ENCODE assay signal across 23 cellular contexts in the genomic region with DNA sequence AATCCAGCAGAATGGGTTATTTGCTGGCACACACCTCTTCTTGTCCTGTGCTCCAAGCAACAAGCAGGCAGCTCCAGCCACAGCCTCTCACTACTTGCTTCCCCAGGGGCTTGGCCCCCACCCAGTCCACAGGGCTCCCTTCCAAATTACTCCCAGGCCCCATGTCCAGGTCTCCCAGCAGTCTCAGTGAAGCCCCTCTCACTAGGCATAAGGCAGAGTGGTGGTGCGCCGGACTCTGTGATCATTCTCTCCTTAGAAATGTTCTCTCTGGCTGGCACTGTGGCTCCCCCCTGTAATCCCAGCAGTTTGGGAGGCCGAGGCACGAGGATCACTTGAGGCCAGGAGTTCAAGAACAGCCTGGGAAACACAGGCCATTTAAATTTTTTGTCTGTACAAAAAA. TPM values are rescaled to one million over a fixed set of nuclear protein-coding genes. Genes with fewer than 3 reads are reported as not detected.
DNase-seq lines count a peak whose midpoint lies in the region; ATAC-seq and TF ChIP-seq lines count a peak whose summit lies in the region.
"Had no signal": no experiment of that assay in that cellular context is flagged by ENCODE, and none has a peak within 500 bp of the region (broad histone marks: within the 10 kb centered on the region; RNA-seq: fewer than 3 reads in every experiment).

No MANE protein-coding gene starts in this region.

- DNase-seq in MM.1S (no peak), spleen (peak; percentile 37), NCI-H345 (lab: John Stamatoyannopoulos, UW) (no peak)
- no peak for DNase-seq in activated CD8-positive, alpha-beta memory T cell treated with anti-CD3 and anti-CD28 coated beads, Interleukin-2, amount 10 ng/mL, durations not matched to agents 7 days and 5 days
- DNase-seq: CD4-positive, alpha-beta T cell; COR-L47; IMR-90; Kasumi-1; NCI-H1417; NCI-H187 treated with DMSO at 0.1 percent for 48 hours; NCI-H510A treated with DMSO at 0.1 percent for 48 hours; NCI-H774; SJCRH30 had no signal

- intact Hi-C loops in spleen (cut with DNase I; ENCODE audit: low total_unique reads) = no loop called here

- H3K9me3 Mint-ChIP-seq in activated CD8-positive, alpha-beta memory T cell treated with anti-CD3 and anti-CD28 coated beads, Interleukin-2, amount 10 ng/mL, durations not matched to agents 7 days and 5 days (ENCODE audit: low read depth) = no peaks in the 10 kb centered on the region
- H3K9me3 Mint-ChIP-seq: CD4-positive, alpha-beta T cell; GM23338 had no signal

- CTCF ChIA-PET in activated CD8-positive, alpha-beta memory T cell treated with anti-CD3 and anti-CD28 coated beads, Interleukin-2, amount 10 ng/mL, durations not matched to agents 7 days and 5 days (lab: Charles Lee) = interaction anchor here (2.0 kb wide), 1 partner anchor 97 kb away, joined by 6 read pairs; no protein-coding TSS in a partner anchor

- H3K36me3 ChIP-seq in BLaER1 treated with 17β-estradiol and CSF1 and Interleukin-3, amounts not matched to agents 10 nM and 100 nM = no peaks in the 10 kb centered on the region
- H3K36me3 ChIP-seq in MM.1S (replicated peaks; ENCODE audit: insufficient read depth, low read length) = no peaks in the 10 kb centered on the region
- no peaks in the 10 kb centered on the region for H3K36me3 ChIP-seq in spleen
- H3K36me3 ChIP-seq: Peyer's patch, SJCRH30 had no signal

- no peak overlapping the region for H3K27ac ChIP-seq in BLaER1 treated with 17β-estradiol and CSF1 and Interleukin-3, amounts not matched to agents 10 nM and 100 nM
- H3K27ac ChIP-seq in MM.1S (ENCODE audit: low read length) (peak overlapping the region; percentile 92; the same call in 1 of the 2 replicates), cingulate gyrus (ENCODE audit: low read depth, low read length) (peak overlapping the region; percentile 21), spleen (no peak overlapping the region)
- H3K27ac ChIP-seq: SJCRH30 had no signal

- peaks cover 36% of the 10 kb centered on the region for H3F3A ChIP-seq in MM.1S (ENCODE audit: insufficient read depth, low read length)

- peaks cover 0 to 14% (median 0%) of the 10 kb centered on the region in 11 experiments; a peak in 1 of 22 replicates for H4K20me1 ChIP-seq in BLaER1 treated with 17β-estradiol and CSF1 and Interleukin-3, amounts not matched to agents 10 nM and 100 nM
- no peaks in the 10 kb centered on the region for H4K20me1 ChIP-seq in MM.1S (ENCODE audit: insufficient read depth, low read length)

- WGBS in spleen, 5 donors = 82 to 95% (median 91%) methylated on average over 4 of the region's 4 CpGs

- peaks cover 36% of the 10 kb centered on the region for H3K27me3 Mint-ChIP-seq in activated CD8-positive, alpha-beta memory T cell treated with anti-CD3 and anti-CD28 coated beads, Interleukin-2, amount 10 ng/mL, durations not matched to agents 7 days and 5 days

- H3K9me2 ChIP-seq in MM.1S (replicated peaks; ENCODE audit: insufficient read depth, low read length) = no peaks in the 10 kb centered on the region

- H3K9me3 ChIP-seq in BLaER1 treated with 17β-estradiol and CSF1 and Interleukin-3, amounts not matched to agents 10 nM and 100 nM (replicated peaks in 1 of 11) = peaks cover 0 to 14% (median 0%) of the 10 kb centered on the region in 11 experiments; a peak in 6 of 22 replicates
- H3K9me3 ChIP-seq in MM.1S (replicated peaks; ENCODE audit: insufficient read depth, low read length) (no peaks in the 10 kb centered on the region), spleen (no peaks in the 10 kb centered on the region)
- H3K9me3 ChIP-seq: Peyer's patch, SJCRH30 had no signal

- peak overlapping the region in 6 of 11 experiments; percentile 48 to 60 (median 51); a peak in 6 of 22 replicates for H3K4me2 ChIP-seq in BLaER1 treated with 17β-estradiol and CSF1 and Interleukin-3, amounts not matched to agents 10 nM and 100 nM
- H3K4me2 ChIP-seq in MM.1S (ENCODE audit: low read depth, low read length) = peak overlapping the region; percentile 56; the same call in 1 of the 2 replicates
- H3K4me2 ChIP-seq: GM23338 had no signal

- H3K27ac Mint-ChIP-seq in activated CD8-positive, alpha-beta memory T cell treated with anti-CD3 and anti-CD28 coated beads, Interleukin-2, amount 10 ng/mL, durations not matched to agents 7 days and 5 days = no peak overlapping the region
- H3K27ac Mint-ChIP-seq: CD4-positive, alpha-beta T cell; GM23338 had no signal

- TF ChIP-seq CTCF in MM.1S (IDR thresholded peaks at IDR 0.05; ENCODE audit: low read length) (no peak), spleen (IDR thresholded peaks at IDR 0.05 in 8 of 11, conservative IDR thresholded peaks at IDR 0.05 in 3 of 11) (no peak)

- H3K9ac ChIP-seq in BLaER1 treated with 17β-estradiol and CSF1 and Interleukin-3, amounts not matched to agents 10 nM and 100 nM = no peak overlapping the region
- H3K9ac ChIP-seq in MM.1S (ENCODE audit: low read length) = no peak overlapping the region

- H3K4me1 Mint-ChIP-seq in activated CD8-positive, alpha-beta memory T cell treated with anti-CD3 and anti-CD28 coated beads, Interleukin-2, amount 10 ng/mL, durations not matched to agents 7 days and 5 days = peaks cover 41% of the 10 kb centered on the region

- H3K36me3 Mint-ChIP-seq in activated CD8-positive, alpha-beta memory T cell treated with anti-CD3 and anti-CD28 coated beads, Interleukin-2, amount 10 ng/mL, durations not matched to agents 7 days and 5 days = peaks cover 1% of the 10 kb centered on the region

- H3K4me3 ChIP-seq in BLaER1 treated with 17β-estradiol and CSF1 and Interleukin-3, amounts not matched to agents 10 nM and 100 nM = no peak overlapping the region
- H3K4me3 ChIP-seq in MM.1S (ENCODE audit: low read length) (no peak overlapping the region), spleen (no peak overlapping the region)
- H3K4me3 ChIP-seq: GM23338, Peyer's patch, SJCRH30 had no signal

- H3K4me3 Mint-ChIP-seq in activated CD8-positive, alpha-beta memory T cell treated with anti-CD3 and anti-CD28 coated beads, Interleukin-2, amount 10 ng/mL, durations not matched to agents 7 days and 5 days = no peak overlapping the region
- H3K4me3 Mint-ChIP-seq: CD4-positive, alpha-beta T cell; GM23338 had no signal

- H3K27me3 ChIP-seq in BLaER1 treated with 17β-estradiol and CSF1 and Interleukin-3, amounts not matched to agents 10 nM and 100 nM = no peaks in the 10 kb centered on the region
- no peaks in the 10 kb centered on the region for H3K27me3 ChIP-seq in MM.1S (replicated peaks; ENCODE audit: insufficient read depth, low read length)
- peaks cover 0 to 6% (median 0%) of the 10 kb centered on the region in 7 donors for H3K27me3 ChIP-seq in spleen (replicated peaks in 1 of 7)
- H3K27me3 ChIP-seq: Peyer's patch had no signal

- no peak for TF ChIP-seq POLR2A in spleen (IDR thresholded peaks at IDR 0.05)

- peaks cover 39 to 56% (median 48%) of the 10 kb centered on the region in 10 experiments for H3K4me1 ChIP-seq in BLaER1 treated with 17β-estradiol and CSF1 and Interleukin-3, amounts not matched to agents 10 nM and 100 nM
- peaks cover 56% of the 10 kb centered on the region for H3K4me1 ChIP-seq in MM.1S (ENCODE audit: low read length)
- H3K4me1 ChIP-seq in spleen = peaks cover 12 to 57% (median 35%) of the 10 kb centered on the region in 6 donors
- H3K4me1 ChIP-seq: SJCRH30 had no signal

- peaks cover 11% of the 10 kb centered on the region for H3K79me2 ChIP-seq in MM.1S (ENCODE audit: low read length)

- H2AFZ ChIP-seq in MM.1S (ENCODE audit: low read length) = no peak overlapping the region
- H2AFZ ChIP-seq: GM23338 had no signal

- no peak for ATAC-seq in HG02678 (IDR thresholded peaks at IDR 0.05; ENCODE audit: unreplicated experiment)
- ATAC-seq in activated CD8-positive, alpha-beta memory T cell treated with anti-CD3 and anti-CD28 coated beads, Interleukin-2, amount 10 ng/mL, durations not matched to agents 7 days and 5 days = no peak
- ATAC-seq: GM23338, HCT116 had no signal

RNA-seq across cellular contexts. Expression of gene ITM2C, which starts 26.0 kb away (rescaled TPM):
- 100 to 1,000 TPM in 2 of 7 donors, 10 to 100 TPM in 5; 58.5 to 150 (median 87.6) TPM for total RNA-seq in spleen
- 100 to 1,000 TPM in 2 of 3 donors, 10 to 100 TPM in 1; 97.5 to 148 (median 108) TPM for polyA plus RNA-seq in spleen
- 100 to 1,000 TPM in 1 of 2 experiments, 10 to 100 TPM in 1; 65.1 to 115 TPM for total RNA-seq in activated CD8-positive, alpha-beta memory T cell treated with anti-CD3 and anti-CD28 coated beads, Interleukin-2, amount 10 ng/mL, durations not matched to agents 7 days and 5 days
- total RNA-seq: OCI-LY7 had no signal

RNA-seq across cellular contexts. Expression of gene GPR55, which starts 34.3 kb away (rescaled TPM):
- total RNA-seq in spleen = 1 to 10 TPM; 2.5 to 6.8 (median 5.2) TPM
- 1 to 10 TPM in 2 of 3 donors, under 1 TPM in 1; 0.86 to 2.0 (median 1.7) TPM for polyA plus RNA-seq in spleen
- 10 to 100 TPM; 42.1 to 58.8 TPM for total RNA-seq in activated CD8-positive, alpha-beta memory T cell treated with anti-CD3 and anti-CD28 coated beads, Interleukin-2, amount 10 ng/mL, durations not matched to agents 7 days and 5 days
- total RNA-seq: G401, GM23338, IMR-90, MCF 10A had no signal
- polyA plus RNA-seq: BJ, GM23338 had no signal

Comparison
In these comparisons a context has a peak if more than half of its experiments do, and no peak if none do; other contexts are left out.
1. H3K27ac ChIP-seq: peak in MM.1S (single experiment) and cingulate gyrus (single experiment); none in BLaER1 treated with 17β-estradiol and CSF1 and Interleukin-3, amounts not matched to agents 10 nM and 100 nM (0 of 11) and spleen (0 of 8).
2. RNA of gene GPR55, which starts 34.3 kb away (total RNA-seq): 42.1 to 58.8 TPM in activated CD8-positive, alpha-beta memory T cell treated with anti-CD3 and anti-CD28 coated beads, Interleukin-2, amount 10 ng/mL, durations not matched to agents 7 days and 5 days; 2.5 to 6.8 TPM in spleen; every median in the first group is over 4 times any median in the second.